ENCODE assay signal across 1 cellular context in the genomic region with DNA sequence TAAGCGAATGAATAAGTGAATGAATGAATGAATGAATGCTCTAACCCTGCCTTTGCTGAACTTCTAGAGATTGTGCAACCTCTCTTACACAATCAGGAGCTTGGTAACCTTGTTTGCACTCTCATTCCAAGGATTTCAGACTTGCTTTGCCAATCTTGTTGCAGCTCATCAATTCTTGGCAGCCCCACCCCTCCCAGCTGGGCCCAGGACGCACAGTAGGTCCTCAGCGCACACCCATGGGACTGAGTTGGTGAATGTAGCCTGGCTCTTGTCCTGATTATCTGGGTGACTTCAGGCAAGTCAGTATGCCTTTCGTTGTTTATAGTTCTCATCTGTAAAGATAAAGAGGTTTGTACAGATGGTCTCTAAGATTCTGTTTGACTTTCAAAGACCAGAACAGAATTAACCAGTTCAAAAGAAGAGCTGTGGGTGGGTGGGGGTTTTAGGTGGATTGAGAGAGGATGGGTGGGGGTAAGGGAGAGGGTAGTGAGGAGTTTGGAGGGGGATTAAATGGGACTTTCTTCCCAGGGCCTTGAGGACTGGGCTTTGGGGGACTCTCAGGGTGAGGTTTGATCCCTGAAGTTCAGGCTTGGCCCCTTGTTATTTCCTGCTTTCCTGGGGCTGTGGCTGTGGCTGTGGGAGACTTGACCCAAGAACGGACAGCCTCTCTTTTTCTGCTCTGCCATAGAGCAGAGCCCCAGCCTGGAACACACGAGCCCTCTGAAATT.
TF ChIP-seq lines count a peak whose summit lies in the region.

No MANE protein-coding gene starts in this region.

TF ChIP-seq in K562, 482 proteins besides CTCF, POLR2A, EP300 and RAD21 (continued from another document and continues in another):
- TF ChIP-seq, protein P1, sequence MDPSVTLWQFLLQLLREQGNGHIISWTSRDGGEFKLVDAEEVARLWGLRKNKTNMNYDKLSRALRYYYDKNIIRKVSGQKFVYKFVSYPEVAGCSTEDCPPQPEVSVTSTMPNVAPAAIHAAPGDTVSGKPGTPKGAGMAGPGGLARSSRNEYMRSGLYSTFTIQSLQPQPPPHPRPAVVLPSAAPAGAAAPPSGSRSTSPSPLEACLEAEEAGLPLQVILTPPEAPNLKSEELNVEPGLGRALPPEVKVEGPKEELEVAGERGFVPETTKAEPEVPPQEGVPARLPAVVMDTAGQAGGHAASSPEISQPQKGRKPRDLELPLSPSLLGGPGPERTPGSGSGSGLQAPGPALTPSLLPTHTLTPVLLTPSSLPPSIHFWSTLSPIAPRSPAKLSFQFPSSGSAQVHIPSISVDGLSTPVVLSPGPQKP (CRISPR knock-in tag; IDR thresholded peaks at IDR 0.05) = no peak
- TF ChIP-seq ZNF408 (CRISPR knock-in tag; IDR thresholded peaks at IDR 0.05; ENCODE audit: low read depth) (no peak), ZNF586 (CRISPR knock-in tag; conservative IDR thresholded peaks at IDR 0.05) (no peak), SMAD4 (CRISPR knock-in tag; conservative IDR thresholded peaks at IDR 0.05) (0 out of 2 replicates have a peak, but pooled peaks have one; percentile 56), CBX5 (IDR thresholded peaks at IDR 0.05; ENCODE audit: borderline replicate concordance, low read depth) (no peak), ARHGAP35 (IDR thresholded peaks at IDR 0.05; ENCODE audit: partially characterized antibody) (peak; percentile 48), ZSCAN29 (IDR thresholded peaks at IDR 0.05) (no peak), NR2F6 (CRISPR knock-in tag; IDR thresholded peaks at IDR 0.05) (no peak), ELF4 (CRISPR knock-in tag; IDR thresholded peaks at IDR 0.05) (0 out of 2 replicates have a peak, but pooled peaks have one; percentile 60), KDM5B (IDR thresholded peaks at IDR 0.05; ENCODE audit: insufficient replicate concordance, low read depth, low read length) (no peak), HDAC8 (tag; IDR thresholded peaks at IDR 0.05) (no peak), FOXJ3 (CRISPR knock-in tag; IDR thresholded peaks at IDR 0.05) (no peak), ZNF75A (CRISPR knock-in tag; IDR thresholded peaks at IDR 0.05) (no peak), RFX1 (IDR thresholded peaks at IDR 0.05) (no peak), MTA1 (IDR thresholded peaks at IDR 0.05; ENCODE audit: borderline replicate concordance) (peak; percentile 56; the same call in 1 of the 2 replicates)
- TF ChIP-seq, protein P2, sequence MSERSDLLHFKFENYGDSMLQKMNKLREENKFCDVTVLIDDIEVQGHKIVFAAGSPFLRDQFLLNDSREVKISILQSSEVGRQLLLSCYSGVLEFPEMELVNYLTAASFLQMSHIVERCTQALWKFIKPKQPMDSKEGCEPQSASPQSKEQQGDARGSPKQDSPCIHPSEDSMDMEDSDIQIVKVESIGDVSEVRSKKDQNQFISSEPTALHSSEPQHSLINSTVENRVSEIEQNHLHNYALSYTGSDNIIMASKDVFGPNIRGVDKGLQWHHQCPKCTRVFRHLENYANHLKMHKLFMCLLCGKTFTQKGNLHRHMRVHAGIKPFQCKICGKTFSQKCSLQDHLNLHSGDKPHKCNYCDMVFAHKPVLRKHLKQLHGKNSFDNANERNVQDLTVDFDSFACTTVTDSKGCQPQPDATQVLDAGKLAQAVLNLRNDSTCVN (CRISPR knock-in tag; IDR thresholded peaks at IDR 0.05) = no peak
- TF ChIP-seq, protein P3, sequence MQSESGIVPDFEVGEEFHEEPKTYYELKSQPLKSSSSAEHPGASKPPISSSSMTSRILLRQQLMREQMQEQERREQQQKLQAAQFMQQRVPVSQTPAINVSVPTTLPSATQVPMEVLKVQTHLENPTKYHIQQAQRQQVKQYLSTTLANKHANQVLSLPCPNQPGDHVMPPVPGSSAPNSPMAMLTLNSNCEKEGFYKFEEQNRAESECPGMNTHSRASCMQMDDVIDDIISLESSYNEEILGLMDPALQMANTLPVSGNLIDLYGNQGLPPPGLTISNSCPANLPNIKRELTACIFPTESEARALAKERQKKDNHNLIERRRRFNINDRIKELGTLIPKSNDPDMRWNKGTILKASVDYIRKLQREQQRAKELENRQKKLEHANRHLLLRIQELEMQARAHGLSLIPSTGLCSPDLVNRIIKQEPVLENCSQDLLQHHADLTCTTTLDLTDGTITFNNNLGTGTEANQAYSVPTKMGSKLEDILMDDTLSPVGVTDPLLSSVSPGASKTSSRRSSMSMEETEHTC (IDR thresholded peaks at IDR 0.05) = no peak
- TF ChIP-seq, protein P4, sequence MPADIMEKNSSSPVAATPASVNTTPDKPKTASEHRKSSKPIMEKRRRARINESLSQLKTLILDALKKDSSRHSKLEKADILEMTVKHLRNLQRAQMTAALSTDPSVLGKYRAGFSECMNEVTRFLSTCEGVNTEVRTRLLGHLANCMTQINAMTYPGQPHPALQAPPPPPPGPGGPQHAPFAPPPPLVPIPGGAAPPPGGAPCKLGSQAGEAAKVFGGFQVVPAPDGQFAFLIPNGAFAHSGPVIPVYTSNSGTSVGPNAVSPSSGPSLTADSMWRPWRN (IDR thresholded peaks at IDR 0.05; ENCODE audit: low read depth) = peak; percentile 45; the same call in 1 of the 2 replicates
- TF ChIP-seq, protein P5, sequence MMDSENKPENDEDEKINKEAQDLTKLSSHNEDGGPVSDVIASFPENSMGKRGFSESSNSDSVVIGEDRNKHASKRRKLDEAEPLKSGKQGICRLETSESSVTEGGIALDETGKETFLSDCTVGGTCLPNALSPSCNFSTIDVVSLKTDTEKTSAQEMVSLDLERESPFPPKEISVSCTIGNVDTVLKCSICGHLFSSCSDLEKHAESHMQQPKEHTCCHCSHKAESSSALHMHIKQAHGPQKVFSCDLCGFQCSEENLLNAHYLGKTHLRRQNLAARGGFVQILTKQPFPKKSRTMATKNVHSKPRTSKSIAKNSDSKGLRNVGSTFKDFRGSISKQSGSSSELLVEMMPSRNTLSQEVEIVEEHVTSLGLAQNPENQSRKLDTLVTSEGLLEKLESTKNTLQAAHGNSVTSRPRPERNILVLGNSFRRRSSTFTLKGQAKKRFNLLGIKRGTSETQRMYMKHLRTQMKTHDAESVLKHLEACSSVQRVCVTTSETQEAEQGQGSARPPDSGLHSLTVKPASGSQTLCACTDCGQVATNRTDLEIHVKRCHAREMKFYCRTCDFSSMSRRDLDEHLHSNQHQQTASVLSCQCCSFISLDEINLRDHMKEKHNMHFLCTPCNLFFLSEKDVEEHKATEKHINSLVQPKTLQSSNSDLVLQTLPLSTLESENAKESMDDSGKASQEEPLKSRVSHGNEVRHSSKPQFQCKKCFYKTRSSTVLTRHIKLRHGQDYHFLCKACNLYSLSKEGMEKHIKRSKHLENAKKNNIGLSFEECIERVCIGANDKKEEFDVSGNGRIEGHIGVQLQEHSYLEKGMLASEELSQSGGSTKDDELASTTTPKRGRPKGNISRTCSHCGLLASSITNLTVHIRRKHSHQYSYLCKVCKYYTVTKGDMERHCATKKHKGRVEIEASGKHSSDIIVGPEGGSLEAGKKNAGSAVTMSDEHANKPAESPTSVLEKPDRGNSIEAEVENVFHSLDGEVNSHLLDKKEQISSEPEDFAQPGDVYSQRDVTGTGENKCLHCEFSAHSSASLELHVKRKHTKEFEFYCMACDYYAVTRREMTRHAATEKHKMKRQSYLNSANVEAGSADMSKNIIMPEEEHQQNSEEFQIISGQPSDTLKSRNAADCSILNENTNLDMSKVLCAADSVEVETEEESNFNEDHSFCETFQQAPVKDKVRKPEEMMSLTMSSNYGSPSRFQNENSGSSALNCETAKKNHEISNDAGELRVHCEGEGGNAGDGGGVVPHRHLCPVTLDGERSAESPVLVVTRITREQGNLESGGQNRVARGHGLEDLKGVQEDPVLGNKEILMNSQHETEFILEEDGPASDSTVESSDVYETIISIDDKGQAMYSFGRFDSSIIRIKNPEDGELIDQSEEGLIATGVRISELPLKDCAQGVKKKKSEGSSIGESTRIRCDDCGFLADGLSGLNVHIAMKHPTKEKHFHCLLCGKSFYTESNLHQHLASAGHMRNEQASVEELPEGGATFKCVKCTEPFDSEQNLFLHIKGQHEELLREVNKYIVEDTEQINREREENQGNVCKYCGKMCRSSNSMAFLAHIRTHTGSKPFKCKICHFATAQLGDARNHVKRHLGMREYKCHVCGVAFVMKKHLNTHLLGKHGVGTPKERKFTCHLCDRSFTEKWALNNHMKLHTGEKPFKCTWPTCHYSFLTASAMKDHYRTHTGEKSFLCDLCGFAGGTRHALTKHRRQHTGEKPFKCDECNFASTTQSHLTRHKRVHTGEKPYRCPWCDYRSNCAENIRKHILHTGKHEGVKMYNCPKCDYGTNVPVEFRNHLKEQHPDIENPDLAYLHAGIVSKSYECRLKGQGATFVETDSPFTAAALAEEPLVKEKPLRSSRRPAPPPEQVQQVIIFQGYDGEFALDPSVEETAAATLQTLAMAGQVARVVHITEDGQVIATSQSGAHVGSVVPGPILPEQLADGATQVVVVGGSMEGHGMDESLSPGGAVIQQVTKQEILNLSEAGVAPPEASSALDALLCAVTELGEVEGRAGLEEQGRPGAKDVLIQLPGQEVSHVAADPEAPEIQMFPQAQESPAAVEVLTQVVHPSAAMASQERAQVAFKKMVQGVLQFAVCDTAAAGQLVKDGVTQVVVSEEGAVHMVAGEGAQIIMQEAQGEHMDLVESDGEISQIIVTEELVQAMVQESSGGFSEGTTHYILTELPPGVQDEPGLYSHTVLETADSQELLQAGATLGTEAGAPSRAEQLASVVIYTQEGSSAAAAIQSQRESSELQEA (IDR thresholded peaks at IDR 0.05; ENCODE audit: low read depth) = no peak
- TF ChIP-seq, protein P6, sequence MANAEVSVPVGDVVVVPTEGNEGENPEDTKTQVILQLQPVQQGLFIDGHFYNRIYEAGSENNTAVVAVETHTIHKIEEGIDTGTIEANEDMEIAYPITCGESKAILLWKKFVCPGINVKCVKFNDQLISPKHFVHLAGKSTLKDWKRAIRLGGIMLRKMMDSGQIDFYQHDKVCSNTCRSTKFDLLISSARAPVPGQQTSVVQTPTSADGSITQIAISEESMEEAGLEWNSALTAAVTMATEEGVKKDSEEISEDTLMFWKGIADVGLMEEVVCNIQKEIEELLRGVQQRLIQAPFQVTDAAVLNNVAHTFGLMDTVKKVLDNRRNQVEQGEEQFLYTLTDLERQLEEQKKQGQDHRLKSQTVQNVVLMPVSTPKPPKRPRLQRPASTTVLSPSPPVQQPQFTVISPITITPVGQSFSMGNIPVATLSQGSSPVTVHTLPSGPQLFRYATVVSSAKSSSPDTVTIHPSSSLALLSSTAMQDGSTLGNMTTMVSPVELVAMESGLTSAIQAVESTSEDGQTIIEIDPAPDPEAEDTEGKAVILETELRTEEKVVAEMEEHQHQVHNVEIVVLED (CRISPR knock-in tag; IDR thresholded peaks at IDR 0.05) = no peak
- TF ChIP-seq, protein P7, sequence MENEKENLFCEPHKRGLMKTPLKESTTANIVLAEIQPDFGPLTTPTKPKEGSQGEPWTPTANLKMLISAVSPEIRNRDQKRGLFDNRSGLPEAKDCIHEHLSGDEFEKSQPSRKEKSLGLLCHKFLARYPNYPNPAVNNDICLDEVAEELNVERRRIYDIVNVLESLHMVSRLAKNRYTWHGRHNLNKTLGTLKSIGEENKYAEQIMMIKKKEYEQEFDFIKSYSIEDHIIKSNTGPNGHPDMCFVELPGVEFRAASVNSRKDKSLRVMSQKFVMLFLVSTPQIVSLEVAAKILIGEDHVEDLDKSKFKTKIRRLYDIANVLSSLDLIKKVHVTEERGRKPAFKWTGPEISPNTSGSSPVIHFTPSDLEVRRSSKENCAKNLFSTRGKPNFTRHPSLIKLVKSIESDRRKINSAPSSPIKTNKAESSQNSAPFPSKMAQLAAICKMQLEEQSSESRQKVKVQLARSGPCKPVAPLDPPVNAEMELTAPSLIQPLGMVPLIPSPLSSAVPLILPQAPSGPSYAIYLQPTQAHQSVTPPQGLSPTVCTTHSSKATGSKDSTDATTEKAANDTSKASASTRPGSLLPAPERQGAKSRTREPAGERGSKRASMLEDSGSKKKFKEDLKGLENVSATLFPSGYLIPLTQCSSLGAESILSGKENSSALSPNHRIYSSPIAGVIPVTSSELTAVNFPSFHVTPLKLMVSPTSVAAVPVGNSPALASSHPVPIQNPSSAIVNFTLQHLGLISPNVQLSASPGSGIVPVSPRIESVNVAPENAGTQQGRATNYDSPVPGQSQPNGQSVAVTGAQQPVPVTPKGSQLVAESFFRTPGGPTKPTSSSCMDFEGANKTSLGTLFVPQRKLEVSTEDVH (IDR thresholded peaks at IDR 0.05; ENCODE audit: low read depth, partially characterized antibody) = peak; percentile 31
- TF ChIP-seq, protein P8, sequence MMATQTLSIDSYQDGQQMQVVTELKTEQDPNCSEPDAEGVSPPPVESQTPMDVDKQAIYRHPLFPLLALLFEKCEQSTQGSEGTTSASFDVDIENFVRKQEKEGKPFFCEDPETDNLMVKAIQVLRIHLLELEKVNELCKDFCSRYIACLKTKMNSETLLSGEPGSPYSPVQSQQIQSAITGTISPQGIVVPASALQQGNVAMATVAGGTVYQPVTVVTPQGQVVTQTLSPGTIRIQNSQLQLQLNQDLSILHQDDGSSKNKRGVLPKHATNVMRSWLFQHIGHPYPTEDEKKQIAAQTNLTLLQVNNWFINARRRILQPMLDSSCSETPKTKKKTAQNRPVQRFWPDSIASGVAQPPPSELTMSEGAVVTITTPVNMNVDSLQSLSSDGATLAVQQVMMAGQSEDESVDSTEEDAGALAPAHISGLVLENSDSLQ (IDR thresholded peaks at IDR 0.05) = no peak
- TF ChIP-seq, protein P9, sequence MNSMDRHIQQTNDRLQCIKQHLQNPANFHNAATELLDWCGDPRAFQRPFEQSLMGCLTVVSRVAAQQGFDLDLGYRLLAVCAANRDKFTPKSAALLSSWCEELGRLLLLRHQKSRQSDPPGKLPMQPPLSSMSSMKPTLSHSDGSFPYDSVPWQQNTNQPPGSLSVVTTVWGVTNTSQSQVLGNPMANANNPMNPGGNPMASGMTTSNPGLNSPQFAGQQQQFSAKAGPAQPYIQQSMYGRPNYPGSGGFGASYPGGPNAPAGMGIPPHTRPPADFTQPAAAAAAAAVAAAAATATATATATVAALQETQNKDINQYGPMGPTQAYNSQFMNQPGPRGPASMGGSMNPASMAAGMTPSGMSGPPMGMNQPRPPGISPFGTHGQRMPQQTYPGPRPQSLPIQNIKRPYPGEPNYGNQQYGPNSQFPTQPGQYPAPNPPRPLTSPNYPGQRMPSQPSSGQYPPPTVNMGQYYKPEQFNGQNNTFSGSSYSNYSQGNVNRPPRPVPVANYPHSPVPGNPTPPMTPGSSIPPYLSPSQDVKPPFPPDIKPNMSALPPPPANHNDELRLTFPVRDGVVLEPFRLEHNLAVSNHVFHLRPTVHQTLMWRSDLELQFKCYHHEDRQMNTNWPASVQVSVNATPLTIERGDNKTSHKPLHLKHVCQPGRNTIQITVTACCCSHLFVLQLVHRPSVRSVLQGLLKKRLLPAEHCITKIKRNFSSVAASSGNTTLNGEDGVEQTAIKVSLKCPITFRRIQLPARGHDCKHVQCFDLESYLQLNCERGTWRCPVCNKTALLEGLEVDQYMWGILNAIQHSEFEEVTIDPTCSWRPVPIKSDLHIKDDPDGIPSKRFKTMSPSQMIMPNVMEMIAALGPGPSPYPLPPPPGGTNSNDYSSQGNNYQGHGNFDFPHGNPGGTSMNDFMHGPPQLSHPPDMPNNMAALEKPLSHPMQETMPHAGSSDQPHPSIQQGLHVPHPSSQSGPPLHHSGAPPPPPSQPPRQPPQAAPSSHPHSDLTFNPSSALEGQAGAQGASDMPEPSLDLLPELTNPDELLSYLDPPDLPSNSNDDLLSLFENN (IDR thresholded peaks at IDR 0.05; ENCODE audit: low read depth in 2 of 2, low read length in 2 of 2) = 0 out of 4 replicates have a peak, but pooled peaks of 1 of the 2 experiments have one; percentile 33
- TF ChIP-seq, protein P10, sequence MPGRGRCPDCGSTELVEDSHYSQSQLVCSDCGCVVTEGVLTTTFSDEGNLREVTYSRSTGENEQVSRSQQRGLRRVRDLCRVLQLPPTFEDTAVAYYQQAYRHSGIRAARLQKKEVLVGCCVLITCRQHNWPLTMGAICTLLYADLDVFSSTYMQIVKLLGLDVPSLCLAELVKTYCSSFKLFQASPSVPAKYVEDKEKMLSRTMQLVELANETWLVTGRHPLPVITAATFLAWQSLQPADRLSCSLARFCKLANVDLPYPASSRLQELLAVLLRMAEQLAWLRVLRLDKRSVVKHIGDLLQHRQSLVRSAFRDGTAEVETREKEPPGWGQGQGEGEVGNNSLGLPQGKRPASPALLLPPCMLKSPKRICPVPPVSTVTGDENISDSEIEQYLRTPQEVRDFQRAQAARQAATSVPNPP (IDR thresholded peaks at IDR 0.05; ENCODE audit: borderline replicate concordance, insufficient read depth, insufficient read length) = no peak
